In genomic region chr10:99276848-99277486, GRCh38 we compare ENCODE assay signal across 9 cellular contexts. TPM values are rescaled to one million over a fixed set of nuclear protein-coding genes. Genes with fewer than 3 reads are reported as not detected.
DNase-seq lines count a peak whose midpoint lies in the region; ATAC-seq and TF ChIP-seq lines count a peak whose summit lies in the region.
"Had no signal": no experiment of that assay in that cellular context is flagged by ENCODE, and none has a peak within 500 bp of the region (broad histone marks: within the 10 kb centered on the region; RNA-seq: fewer than 3 reads in every experiment).

No MANE protein-coding gene starts in this region.

- no peaks in the 10 kb centered on the region for H3K4me1 ChIP-seq in PC-9 (replicated peaks; ENCODE audit: insufficient read depth)
- H3K4me1 ChIP-seq: parathyroid adenoma had no signal

- no peaks in the 10 kb centered on the region for H3F3A ChIP-seq in PC-9 (ENCODE audit: insufficient read depth, low read depth)

- POLR2A ChIA-PET in PC-9 (lab: Charles Lee; ENCODE audit: unreplicated experiment) = interaction anchor here (0.6 kb wide), 1 partner anchor 56 kb away, joined by 7 read pairs; no protein-coding TSS in a partner anchor

- H4K20me1 ChIP-seq in PC-9 (ENCODE audit: insufficient read depth) = no peaks in the 10 kb centered on the region

- H3K79me2 ChIP-seq in PC-9 (ENCODE audit: low read depth) = no peaks in the 10 kb centered on the region
- H3K79me2 ChIP-seq: parathyroid adenoma had no signal

- BruUV-seq in PC-9 (replicated peaks; lab: Mats Ljungman, UMichigan) = no TSS peak

- no peaks in the 10 kb centered on the region for H3K9me2 ChIP-seq in PC-9 (ENCODE audit: insufficient read depth)

- H2AFZ ChIP-seq in PC-9 = no peak overlapping the region
- H2AFZ ChIP-seq: parathyroid adenoma had no signal

- no peak for DNase-seq in AG10803 (ENCODE audit: low read depth)
- peak; percentile 10 for DNase-seq in H7
- no peak for DNase-seq in PC-9
- DNase-seq in fibroblast of peridontal ligament (ENCODE audit: extremely low read depth) = peak; percentile 12
- no peak for DNase-seq in stimulated activated naive CD4-positive, alpha-beta T cell (lab: John Stamatoyannopoulos, UW)
- no peak for DNase-seq in dorsolateral prefrontal cortex
- DNase-seq in kidney glomerular epithelial cell (lab: John Stamatoyannopoulos, UW) = no peak

- H3K4me3 ChIP-seq in AG10803 (ENCODE audit: low read length) (no peak overlapping the region), H7 (ENCODE audit: insufficient read depth, low read depth, low read length) (no peak overlapping the region), PC-9 (no peak overlapping the region), dorsolateral prefrontal cortex (no peak overlapping the region)

- intact Hi-C loops in PC-9 (cut with micrococcal nuclease; ENCODE audit: unreplicated experiment) = no loop called here
- intact Hi-C loops in dorsolateral prefrontal cortex (cut with DNase I) = no loop called here

- H3K9me3 ChIP-seq in PC-9 (ENCODE audit: insufficient read depth, low read depth) = no peaks in the 10 kb centered on the region

- no peaks in the 10 kb centered on the region for H3K36me3 ChIP-seq in H7 (replicated peaks; ENCODE audit: control insufficient read depth, insufficient read depth, low read length)
- no peaks in the 10 kb centered on the region for H3K36me3 ChIP-seq in PC-9 (ENCODE audit: low read depth)

- H3K27ac ChIP-seq in PC-9 = no peak overlapping the region
- H3K27ac ChIP-seq in dorsolateral prefrontal cortex = no peak overlapping the region
- H3K27ac ChIP-seq: parathyroid adenoma had no signal

- CTCF ChIA-PET in PC-9 (lab: Charles Lee) = no interaction called here

- H3K27me3 ChIP-seq in H7 (ENCODE audit: control insufficient read depth, insufficient read depth, low read length) (no peaks in the 10 kb centered on the region), PC-9 (ENCODE audit: insufficient read depth, low read depth) (peaks cover 2% of the 10 kb centered on the region; the same call in 1 of the 2 replicates), dorsolateral prefrontal cortex (peaks cover 0 to 6% (median 0%) of the 10 kb centered on the region in 45 donors)

- TF ChIP-seq CTCF in AG10803 (conservative IDR thresholded peaks at IDR 0.05; ENCODE audit: low read length) (peak; percentile 35; the same call in 1 of the 2 replicates), PC-9 (conservative IDR thresholded peaks at IDR 0.05) (peak; percentile 62), dorsolateral prefrontal cortex (IDR thresholded peaks at IDR 0.05 in 54 of 56, conservative IDR thresholded peaks at IDR 0.05 in 2 of 56; ENCODE audit: low read depth in 1 of 56, partially characterized antibody in 56 of 56) (no peak)

- no peak for ATAC-seq in HG02970 (IDR thresholded peaks at IDR 0.05; ENCODE audit: low FRiP score, unreplicated experiment)

- H3K4me2 ChIP-seq in PC-9 = no peak overlapping the region

RNA-seq across cellular contexts. Expression of gene HPSE2, which starts 41.3 kb away (rescaled TPM):
- total RNA-seq in H7 (2014; rRNA removed; shearing (Covaris generic)) = 0.30 and 0.48 TPM in 2 replicates
- not detected in 2 replicates for total RNA-seq in PC-9 (2021)
- 10 to 100 TPM in 53 of 120 experiments, 1 to 10 TPM in 67; 2.2 to 42.1 (median 9.0) TPM for total RNA-seq in dorsolateral prefrontal cortex

RNA-seq across cellular contexts. Expression of gene CNNM1, which starts 52.2 kb away (rescaled TPM):
- 0.52 and 0.66 TPM in 2 replicates for total RNA-seq in H7 (2014; rRNA removed; shearing (Covaris generic))
- total RNA-seq in PC-9 (2021) (not detected in 2 replicates), dorsolateral prefrontal cortex (10 to 100 TPM; 11.7 to 66.4 (median 38.9) TPM)

Comparison
In these comparisons a context has a peak if more than half of its experiments do, and no peak if none do; other contexts are left out.
1. DNase-seq: peak in H7 (single experiment) and fibroblast of peridontal ligament (single experiment); none in AG10803 (single experiment), PC-9 (0 of 2), stimulated activated naive CD4-positive, alpha-beta T cell (0 of 6), dorsolateral prefrontal cortex (0 of 10) and kidney glomerular epithelial cell (single experiment).
2. CTCF ChIP-seq: peak in AG10803 (single experiment) and PC-9 (single experiment); none in dorsolateral prefrontal cortex (0 of 56).